Comparison of ENCODE assay signal across 29 cellular contexts in the genomic region with DNA sequence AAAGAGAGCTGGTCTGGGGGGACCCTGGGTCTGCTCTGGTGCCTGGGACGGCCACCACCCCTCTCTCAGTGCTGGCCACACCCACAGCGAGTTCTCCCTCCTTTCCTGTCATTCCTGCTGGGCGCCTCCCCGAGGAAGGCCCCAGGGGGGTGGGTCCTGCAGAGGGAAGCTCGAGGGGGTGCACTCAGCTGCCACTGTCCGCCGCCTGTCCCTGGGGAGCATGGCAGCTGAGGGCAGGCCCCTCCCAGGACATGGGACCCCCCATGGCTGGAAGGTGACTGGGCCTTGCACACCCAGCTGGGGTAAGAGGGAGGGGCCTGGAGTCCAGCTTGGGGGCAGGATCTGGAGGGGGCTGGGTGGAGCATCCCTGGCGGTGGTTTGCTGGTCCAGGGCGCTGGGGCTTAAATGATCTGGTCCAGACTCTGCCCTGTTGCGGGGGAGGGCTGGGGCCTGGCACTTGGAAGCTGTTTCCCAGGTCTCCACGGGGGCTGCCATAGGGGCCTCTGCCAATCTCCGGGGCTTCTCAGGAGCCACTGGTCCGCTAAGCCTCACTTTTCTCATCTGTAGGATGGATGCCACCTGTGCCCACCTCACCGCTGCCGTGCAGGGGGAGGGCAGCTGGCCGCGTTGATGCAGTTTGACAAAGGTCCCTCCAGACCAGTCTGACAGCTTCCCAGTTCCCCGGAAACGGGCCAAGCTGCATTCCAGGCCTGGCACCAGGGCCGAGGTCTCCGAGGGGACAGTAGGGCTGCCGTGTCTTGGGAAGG. TPM values are rescaled to one million over a fixed set of nuclear protein-coding genes. Genes with fewer than 3 reads are reported as not detected.
DNase-seq lines count a peak whose midpoint lies in the region; ATAC-seq, FAIRE-seq and TF ChIP-seq lines count a peak whose summit lies in the region.
"Had no signal": no experiment of that assay in that cellular context is flagged by ENCODE, and none has a peak within 500 bp of the region (broad histone marks: within the 10 kb centered on the region; RNA-seq: fewer than 3 reads in every experiment).

No MANE protein-coding gene starts in this region.

- FAIRE-seq in HepG2 (lab: Jason Lieb, UNC) = no peak
- FAIRE-seq: H1 had no signal

- H3K79me2 ChIP-seq in HepG2 (ENCODE audit: insufficient read depth, low read length) = no peaks in the 10 kb centered on the region
- H3K79me2 ChIP-seq: hepatocyte had no signal

- no peaks in the 10 kb centered on the region for H4K20me1 ChIP-seq in HepG2 (ENCODE audit: insufficient read depth, low read length)

- H3K4me1 ChIP-seq in heart right ventricle (peaks cover 0 to 16% (median 6%) of the 10 kb centered on the region in 9 donors), HepG2 (ENCODE audit: insufficient read depth, low read length) (peaks cover 50% of the 10 kb centered on the region), upper lobe of right lung (peaks cover 4% of the 10 kb centered on the region)

- peak overlapping the region; percentile 95; the same call in 1 of the 2 replicates for H3K4me2 ChIP-seq in HepG2 (ENCODE audit: low read depth, low read length)
- H3K4me2 ChIP-seq: hepatocyte had no signal

- H3K27ac ChIP-seq in heart right ventricle = no peak overlapping the region
- no peak overlapping the region for H3K27ac ChIP-seq in HepG2 (ENCODE audit: extremely low read length, insufficient read depth, low read length)
- no peak overlapping the region for H3K27ac ChIP-seq in upper lobe of right lung
- H3K27ac ChIP-seq: dorsolateral prefrontal cortex, hepatocyte, thoracic aorta had no signal

- H2AFZ ChIP-seq in HepG2 (ENCODE audit: low read length) = no peak overlapping the region
- H2AFZ ChIP-seq: hepatocyte had no signal

- TF ChIP-seq POLR2A in HepG2 (IDR thresholded peaks at IDR 0.05; ENCODE audit: insufficient read depth in 1 of 2, low read depth in 2 of 2, low read length in 2 of 2) = no peak

- DNase-seq in Right ventricle myocardium superior (peak; percentile 30), heart right ventricle (no peak), NCI-H69 (lab: John Stamatoyannopoulos, UW) (peak; percentile 60), HepG2 (ENCODE audit: low spot score) (no peak), upper lobe of right lung (peak; percentile 61), GM10248 (ENCODE audit: extremely low spot score) (no peak), HEK293T (ENCODE audit: extremely low spot score) (no peak)
- no peak for DNase-seq in activated naive CD4-positive, alpha-beta T cell treated with anti-CD3 and anti-CD28 coated beads, Interleukin-2, amount 50 U/mL, for 72 hours (ENCODE audit: low spot score in 2 of 2)
- DNase-seq: ACHN; activated B cell treated with CpG ODN at 0.5 μM for 24 hours; activated CD4-positive, alpha-beta T cell treated with anti-CD3 and anti-CD28 coated beads, Interleukin-2, amount 50 U/mL, for 48 hours; activated naive CD4-positive, alpha-beta T cell; amygdala; CD8-positive, alpha-beta T cell; central memory CD4-positive, alpha-beta T cell; DMS79 treated with DMSO at 0.1 percent for 48 hours; dorsolateral prefrontal cortex; naive thymus-derived CD4-positive, alpha-beta T cell; NCI-H1092 treated with DMSO at 0.1 percent for 48 hours; NCI-H2107; NCI-H524; SHP77 treated with DMSO at 0.1 percent for 48 hours; T-helper 2 cell had no signal

- POLR2A ChIA-PET in HepG2 (lab: Yijun Ruan, JAX) (interaction anchor here (1.0 to 1.6 kb wide), 2 partner anchors 25 to 137 kb away, joined by 3 to 11 read pairs; a partner anchor contains a TSS), GM10248 (lab: Yijun Ruan, JAX) (interaction anchor here (1.3 kb wide), 1 partner anchor 88 kb away, joined by 3 read pairs; no protein-coding TSS in a partner anchor), HEK293T (lab: Yijun Ruan, JAX) (interaction anchor here (0.6 kb wide), 1 partner anchor 67 kb away, joined by 3 read pairs; a partner anchor contains a TSS)

- no peaks in the 10 kb centered on the region for H3K9me3 Mint-ChIP-seq in activated naive CD4-positive, alpha-beta T cell treated with anti-CD3 and anti-CD28 coated beads, Interleukin-2, amount 50 U/mL, for 72 hours
- H3K9me3 Mint-ChIP-seq: activated B cell treated with CpG ODN at 0.5 μM for 24 hours; CD8-positive, alpha-beta T cell; naive thymus-derived CD4-positive, alpha-beta T cell; stimulated activated memory B cell treated with anti-CD40 and anti-IgM and Interleukin-4, amounts not matched to agents 10 μg/mL and 1 μg/mL and 100 μg/mL, for 72 hours had no signal

- TF ChIP-seq RAD21 in HepG2 (CRISPR knock-in tag; IDR thresholded peaks at IDR 0.05) = no peak

- H3K27me3 ChIP-seq in heart right ventricle (peaks cover 0 to 16% (median 0%) of the 10 kb centered on the region in 7 donors), HepG2 (ENCODE audit: control insufficient read depth in 1 of 2, insufficient read depth in 2 of 2, low read length in 2 of 2) (peaks cover 4 to 52% of the 10 kb centered on the region in 2 experiments), upper lobe of right lung (no peaks in the 10 kb centered on the region)
- H3K27me3 ChIP-seq: dorsolateral prefrontal cortex had no signal

- no peak for TF ChIP-seq CTCF in heart right ventricle (IDR thresholded peaks at IDR 0.05)
- 0 out of 2 replicates have a peak, but pooled peaks have one; percentile 4 for TF ChIP-seq CTCF in HepG2 (CRISPR knock-in tag; IDR thresholded peaks at IDR 0.05)
- no peak for TF ChIP-seq CTCF in upper lobe of right lung (IDR thresholded peaks at IDR 0.05)
- no peak for TF ChIP-seq CTCF in GM10248 (IDR thresholded peaks at IDR 0.05; ENCODE audit: control extremely low read depth, extremely low read depth, low read depth, missing control alignments)

- intact Hi-C loops in Right ventricle myocardium superior (cut with DNase I) = loop anchor here (5.0 kb wide), 1 partner anchor 298 kb away; no protein-coding TSS in a partner anchor
- intact Hi-C loops in heart right ventricle (cut with DNase I) = loop anchor here in 8 of 10 donors (2.0 to 10.0 kb wide), 8 partner anchors 73 to 460 kb away; a partner anchor contains a TSS
- intact Hi-C loops in HepG2 (cut with micrococcal nuclease; ENCODE audit: unreplicated experiment) = loop anchor here (5.0 kb wide), 1 partner anchor 128 kb away; a partner anchor contains a TSS
- intact Hi-C loops in upper lobe of right lung (cut with DNase I) = loop anchor here (5.0 to 10.0 kb wide), 2 partner anchors 78 to 300 kb away; no protein-coding TSS in a partner anchor

- TF ChIP-seq EP300 in HepG2 (IDR thresholded peaks at IDR 0.05; ENCODE audit: low read depth in 2 of 2, low read length in 2 of 2) = no peak
- no peak for TF ChIP-seq EP300 in HepG2 (CRISPR knock-in tag; IDR thresholded peaks at IDR 0.05; ENCODE audit: borderline replicate concordance)

- H3K27ac Mint-ChIP-seq in activated naive CD4-positive, alpha-beta T cell treated with anti-CD3 and anti-CD28 coated beads, Interleukin-2, amount 50 U/mL, for 72 hours = no peak overlapping the region
- H3K27ac Mint-ChIP-seq: activated B cell treated with CpG ODN at 0.5 μM for 24 hours; CD8-positive, alpha-beta T cell; naive thymus-derived CD4-positive, alpha-beta T cell had no signal

- ATAC-seq in Right ventricle myocardium superior (ENCODE audit: poor library complexity) = no peak
- no peak for ATAC-seq in heart right ventricle
- 0 out of 3 replicates have a peak, but pooled peaks have one; percentile 4 for ATAC-seq in HepG2
- no peak for ATAC-seq in upper lobe of right lung
- ATAC-seq in activated naive CD4-positive, alpha-beta T cell treated with anti-CD3 and anti-CD28 coated beads, Interleukin-2, amount 50 U/mL, for 72 hours = no peak
- ATAC-seq: CD8-positive, alpha-beta T cell; naive thymus-derived CD4-positive, alpha-beta T cell; stimulated activated memory B cell treated with anti-CD40 and anti-IgM and Interleukin-4, amounts not matched to agents 10 μg/mL and 1 μg/mL and 100 μg/mL, for 72 hours had no signal

- H3K9ac ChIP-seq in HepG2 (ENCODE audit: insufficient read depth, low read depth, low read length) = no peak overlapping the region

- H3K9me3 ChIP-seq in heart right ventricle = no peaks in the 10 kb centered on the region
- no peaks in the 10 kb centered on the region for H3K9me3 ChIP-seq in HepG2 (ENCODE audit: low read length)
- no peaks in the 10 kb centered on the region for H3K9me3 ChIP-seq in upper lobe of right lung
- H3K9me3 ChIP-seq: thoracic aorta had no signal

- BruUV-seq in HepG2 (replicated peaks; lab: Mats Ljungman, UMichigan) = no TSS peak

- in situ Hi-C loops in HepG2 (cut with HindIII; ENCODE audit: extremely low pct_ligation_motif_present, low pct_unique_long_range_greater_than_20kb) = loop anchor here (5.0 kb wide), 3 partner anchors 78 to 298 kb away; a partner anchor contains a TSS

- CTCF ChIA-PET in HepG2 (lab: Yijun Ruan, JAX; ENCODE audit: low intra/inter-chr PET ratio, low total read pairs) (interaction anchor here (1.2 to 2.6 kb wide), 3 partner anchors 78 to 299 kb away, joined by 5 to 39 read pairs (median 13); no protein-coding TSS in a partner anchor), GM10248 (lab: Yijun Ruan, JAX) (interaction anchor here (0.7 to 2.5 kb wide), 4 partner anchors 79 to 341 kb away, joined by 3 to 18 read pairs (median 4); no protein-coding TSS in a partner anchor), HEK293T (lab: Yijun Ruan, JAX) (no interaction called here)

- no peak overlapping the region for H3K4me3 ChIP-seq in heart right ventricle
- H3K4me3 ChIP-seq in HepG2 (replicated peaks in 1 of 3; ENCODE audit: insufficient read depth in 1 of 3, low read depth in 2 of 3, low read length in 3 of 3) = no peak overlapping the region
- H3K4me3 ChIP-seq in upper lobe of right lung = no peak overlapping the region
- H3K4me3 ChIP-seq: dorsolateral prefrontal cortex, hepatocyte, thoracic aorta had no signal

- H3K36me3 Mint-ChIP-seq in activated naive CD4-positive, alpha-beta T cell treated with anti-CD3 and anti-CD28 coated beads, Interleukin-2, amount 50 U/mL, for 72 hours = no peaks in the 10 kb centered on the region
- H3K36me3 Mint-ChIP-seq: CD8-positive, alpha-beta T cell; naive thymus-derived CD4-positive, alpha-beta T cell; stimulated activated memory B cell treated with anti-CD40 and anti-IgM and Interleukin-4, amounts not matched to agents 10 μg/mL and 1 μg/mL and 100 μg/mL, for 72 hours had no signal

- H3K36me3 ChIP-seq in heart right ventricle (no peaks in the 10 kb centered on the region), HepG2 (replicated peaks in 1 of 2; ENCODE audit: control insufficient read depth in 1 of 2, insufficient read depth in 2 of 2, low read length in 2 of 2) (no peaks in the 10 kb centered on the region), upper lobe of right lung (no peaks in the 10 kb centered on the region)
- H3K36me3 ChIP-seq: thoracic aorta had no signal

- 67 to 69% methylated on average over 22 of the region's 22 CpGs for WGBS in heart right ventricle, 2 donors
- 60% methylated on average over 4 of the region's 22 CpGs for WGBS in HepG2 (ENCODE audit: low lambda C conversion rate)

RNA-seq across cellular contexts. Expression of a gene that starts 6.0 kb away (rescaled TPM):
- total RNA-seq in Right ventricle myocardium superior (2.9 TPM), heart right ventricle (1 to 10 TPM; 1.3 to 7.0 (median 2.2) TPM), HepG2 (2016; rRNA removed; fragmentation: Illumina TruSeq; extraction: Trizol) (6.3 and 15.0 TPM in 2 replicates), upper lobe of right lung (11.4 TPM)
- polyA plus RNA-seq in heart right ventricle (1 to 10 TPM; 4.9 to 5.6 TPM), HepG2 (2011; rRNA removed) (4.1 and 9.1 TPM in 2 replicates)
- 1.8 and 2.0 TPM in 2 replicates for total RNA-seq in HepG2 (2016; cell fraction: cytosol; rRNA removed; fragmentation: Illumina TruSeq; extraction: Trizol; ENCODE audit: low read depth)
- total RNA-seq in HepG2 (2016; cell fraction: insoluble cytoplasmic fraction; rRNA removed; fragmentation: Illumina TruSeq; extraction: Trizol) = 5.3 and 14.9 TPM in 2 replicates
- 4.5 and 4.6 TPM in 2 replicates for total RNA-seq in HepG2 (2016; cell fraction: membrane; rRNA removed; fragmentation: Illumina TruSeq; extraction: Trizol)
- 16.5 and 16.8 TPM in 2 replicates for total RNA-seq in HepG2 (2016; cell fraction: nucleus; rRNA removed; fragmentation: Illumina TruSeq; extraction: Trizol)
- 5.0 and 5.7 TPM in 2 replicates for polyA plus RNA-seq in HepG2 (2011; cell fraction: cytosol; rRNA removed)
- 7.2 and 12.6 TPM in 2 replicates for polyA plus RNA-seq in HepG2 (2011; cell fraction: nucleus; rRNA removed)
- 2.1 and 4.5 TPM in 2 replicates for polyA plus RNA-seq in HepG2 (2012)
- 1.7 and 2.0 TPM in 2 replicates for polyA plus RNA-seq in HepG2 (2016; cell fraction: cytosol; fragmentation: Illumina TruSeq; extraction: Trizol; ENCODE audit: low read depth)
- polyA plus RNA-seq in HepG2 (2016; cell fraction: insoluble cytoplasmic fraction; fragmentation: Illumina TruSeq; extraction: Trizol; ENCODE audit: low read depth) = 4.0 and 5.0 TPM in 2 replicates
- 2.7 and 3.1 TPM in 2 replicates for polyA plus RNA-seq in HepG2 (2016; cell fraction: membrane; fragmentation: Illumina TruSeq; extraction: Trizol; ENCODE audit: low read depth)
- 22.0 and 22.4 TPM in 2 replicates for polyA plus RNA-seq in HepG2 (2016; cell fraction: nucleus; fragmentation: Illumina TruSeq; extraction: Trizol; ENCODE audit: insufficient read depth, low read depth)
- 16.3 and 18.5 TPM in 2 replicates for polyA minus RNA-seq in HepG2 (2011; rRNA and poly(A)+ RNA removed; ENCODE audit: low replicate concordance)
- 6.5 and 7.4 TPM in 2 replicates for polyA minus RNA-seq in HepG2 (2011; cell fraction: cytosol; rRNA and poly(A)+ RNA removed)
- polyA minus RNA-seq in HepG2 (2011; cell fraction: nucleus; rRNA and poly(A)+ RNA removed) = 9.1 and 12.8 TPM in 2 replicates
- total RNA-seq in activated naive CD4-positive, alpha-beta T cell treated with anti-CD3 and anti-CD28 coated beads, Interleukin-2, amount 50 U/mL, for 72 hours = 1 to 10 TPM; 1.0 to 1.8 TPM

RNA-seq across cellular contexts. Expression of a gene that starts 25.1 kb away (rescaled TPM):
- total RNA-seq in Right ventricle myocardium superior (12.9 TPM), heart right ventricle (10 to 100 TPM in 9 of 10 donors, 1 to 10 TPM in 1; 8.8 to 12.6 (median 10.8) TPM), HepG2 (2016; rRNA removed; fragmentation: Illumina TruSeq; extraction: Trizol) (8.2 and 13.8 TPM in 2 replicates), upper lobe of right lung (39.8 TPM)
- polyA plus RNA-seq in heart right ventricle (10 to 100 TPM; 10.0 to 17.3 TPM), HepG2 (2011; rRNA removed) (14.6 and 21.3 TPM in 2 replicates)
- 3.2 and 3.9 TPM in 2 replicates for total RNA-seq in HepG2 (2016; cell fraction: cytosol; rRNA removed; fragmentation: Illumina TruSeq; extraction: Trizol; ENCODE audit: low read depth)
- total RNA-seq in HepG2 (2016; cell fraction: insoluble cytoplasmic fraction; rRNA removed; fragmentation: Illumina TruSeq; extraction: Trizol) = 7.9 and 15.6 TPM in 2 replicates
- 10.0 and 11.4 TPM in 2 replicates for total RNA-seq in HepG2 (2016; cell fraction: membrane; rRNA removed; fragmentation: Illumina TruSeq; extraction: Trizol)
- total RNA-seq in HepG2 (2016; cell fraction: nucleus; rRNA removed; fragmentation: Illumina TruSeq; extraction: Trizol) = 12.1 and 14.4 TPM in 2 replicates
- polyA plus RNA-seq in HepG2 (2011; cell fraction: cytosol; rRNA removed) = 13.1 and 15.4 TPM in 2 replicates
- polyA plus RNA-seq in HepG2 (2011; cell fraction: nucleus; rRNA removed) = 33.2 and 35.5 TPM in 2 replicates
- polyA plus RNA-seq in HepG2 (2012) = 12.0 and 17.4 TPM in 2 replicates
- polyA plus RNA-seq in HepG2 (2016; cell fraction: cytosol; fragmentation: Illumina TruSeq; extraction: Trizol; ENCODE audit: low read depth) = 3.2 and 4.4 TPM in 2 replicates
- polyA plus RNA-seq in HepG2 (2016; cell fraction: insoluble cytoplasmic fraction; fragmentation: Illumina TruSeq; extraction: Trizol; ENCODE audit: low read depth) = 8.6 and 9.0 TPM in 2 replicates
- 8.8 and 9.3 TPM in 2 replicates for polyA plus RNA-seq in HepG2 (2016; cell fraction: membrane; fragmentation: Illumina TruSeq; extraction: Trizol; ENCODE audit: low read depth)
- 20.0 and 22.0 TPM in 2 replicates for polyA plus RNA-seq in HepG2 (2016; cell fraction: nucleus; fragmentation: Illumina TruSeq; extraction: Trizol; ENCODE audit: insufficient read depth, low read depth)
- 8.1 and 55.0 TPM in 2 replicates for polyA minus RNA-seq in HepG2 (2011; rRNA and poly(A)+ RNA removed; ENCODE audit: low replicate concordance)
- polyA minus RNA-seq in HepG2 (2011; cell fraction: cytosol; rRNA and poly(A)+ RNA removed) = 7.1 and 8.0 TPM in 2 replicates
- polyA minus RNA-seq in HepG2 (2011; cell fraction: nucleus; rRNA and poly(A)+ RNA removed) = 25.4 and 28.7 TPM in 2 replicates
- 1 to 10 TPM in 1 of 2 donors, under 1 TPM in 1; 0.37 to 2.3 TPM for total RNA-seq in activated naive CD4-positive, alpha-beta T cell treated with anti-CD3 and anti-CD28 coated beads, Interleukin-2, amount 50 U/mL, for 72 hours

RNA-seq across cellular contexts. Expression of a gene that starts 39.9 kb away (rescaled TPM):
- total RNA-seq in Right ventricle myocardium superior (not detected), heart right ventricle (not detected), HepG2 (2016; rRNA removed; fragmentation: Illumina TruSeq; extraction: Trizol) (not detected in 2 replicates), upper lobe of right lung (not detected)
- polyA plus RNA-seq in heart right ventricle (not detected), HepG2 (2011; rRNA removed) (not detected in 2 replicates)
- total RNA-seq in HepG2 (2016; cell fraction: cytosol; rRNA removed; fragmentation: Illumina TruSeq; extraction: Trizol; ENCODE audit: low read depth) = not detected in 2 replicates
- total RNA-seq in HepG2 (2016; cell fraction: insoluble cytoplasmic fraction; rRNA removed; fragmentation: Illumina TruSeq; extraction: Trizol) = not detected in 2 replicates
- total RNA-seq in HepG2 (2016; cell fraction: membrane; rRNA removed; fragmentation: Illumina TruSeq; extraction: Trizol) = not detected in 2 replicates
- total RNA-seq in HepG2 (2016; cell fraction: nucleus; rRNA removed; fragmentation: Illumina TruSeq; extraction: Trizol) = not detected in 2 replicates
- not detected in 2 replicates for polyA plus RNA-seq in HepG2 (2011; cell fraction: cytosol; rRNA removed)
- not detected in 2 replicates for polyA plus RNA-seq in HepG2 (2011; cell fraction: nucleus; rRNA removed)
- not detected in 2 replicates for polyA plus RNA-seq in HepG2 (2012)
- polyA plus RNA-seq in HepG2 (2016; cell fraction: cytosol; fragmentation: Illumina TruSeq; extraction: Trizol; ENCODE audit: low read depth) = not detected in 2 replicates
- polyA plus RNA-seq in HepG2 (2016; cell fraction: insoluble cytoplasmic fraction; fragmentation: Illumina TruSeq; extraction: Trizol; ENCODE audit: low read depth) = not detected in 2 replicates
- not detected in 2 replicates for polyA plus RNA-seq in HepG2 (2016; cell fraction: membrane; fragmentation: Illumina TruSeq; extraction: Trizol; ENCODE audit: low read depth)
- polyA plus RNA-seq in HepG2 (2016; cell fraction: nucleus; fragmentation: Illumina TruSeq; extraction: Trizol; ENCODE audit: insufficient read depth, low read depth) = not detected in 2 replicates
- polyA minus RNA-seq in HepG2 (2011; rRNA and poly(A)+ RNA removed; ENCODE audit: low replicate concordance) = not detected in 2 replicates
- polyA minus RNA-seq in HepG2 (2011; cell fraction: cytosol; rRNA and poly(A)+ RNA removed) = not detected in 2 replicates
- polyA minus RNA-seq in HepG2 (2011; cell fraction: nucleus; rRNA and poly(A)+ RNA removed) = not detected in 2 replicates
- not detected for total RNA-seq in activated naive CD4-positive, alpha-beta T cell treated with anti-CD3 and anti-CD28 coated beads, Interleukin-2, amount 50 U/mL, for 72 hours
- total RNA-seq: activated B cell treated with CpG ODN at 0.5 μM for 24 hours; CD8-positive, alpha-beta T cell; H1; hepatocyte; lung microvascular endothelial cell; naive thymus-derived CD4-positive, alpha-beta T cell; osteocyte; thoracic aorta had no signal
- polyA plus RNA-seq: H1; naive thymus-derived CD4-positive, alpha-beta T cell had no signal

RNA-seq across cellular contexts. Expression of a gene that starts 49.6 kb away (rescaled TPM):
- 8.1 TPM for total RNA-seq in Right ventricle myocardium superior
- 1 to 10 TPM; 2.0 to 9.1 (median 4.3) TPM for total RNA-seq in heart right ventricle
- 1 to 10 TPM; 4.9 to 7.5 TPM for polyA plus RNA-seq in heart right ventricle
- total RNA-seq in HepG2 (2016; rRNA removed; fragmentation: Illumina TruSeq; extraction: Trizol) = 1.0 and 3.8 TPM in 2 replicates
- 0.35 and 0.61 TPM in 2 replicates for total RNA-seq in HepG2 (2016; cell fraction: cytosol; rRNA removed; fragmentation: Illumina TruSeq; extraction: Trizol; ENCODE audit: low read depth)
- 0.86 and 3.7 TPM in 2 replicates for total RNA-seq in HepG2 (2016; cell fraction: insoluble cytoplasmic fraction; rRNA removed; fragmentation: Illumina TruSeq; extraction: Trizol)
- 0.99 and 1.1 TPM in 2 replicates for total RNA-seq in HepG2 (2016; cell fraction: membrane; rRNA removed; fragmentation: Illumina TruSeq; extraction: Trizol)
- 3.9 and 4.8 TPM in 2 replicates for total RNA-seq in HepG2 (2016; cell fraction: nucleus; rRNA removed; fragmentation: Illumina TruSeq; extraction: Trizol)
- polyA plus RNA-seq in HepG2 (2011; rRNA removed) = 1.8 and 1.9 TPM in 2 replicates
- 1.2 and 1.7 TPM in 2 replicates for polyA plus RNA-seq in HepG2 (2011; cell fraction: cytosol; rRNA removed)
- polyA plus RNA-seq in HepG2 (2011; cell fraction: nucleus; rRNA removed) = 4.8 and 6.6 TPM in 2 replicates
- polyA plus RNA-seq in HepG2 (2012) = 0.43 and 1.1 TPM in 2 replicates
- 0.33 and 0.43 TPM in 2 replicates for polyA plus RNA-seq in HepG2 (2016; cell fraction: cytosol; fragmentation: Illumina TruSeq; extraction: Trizol; ENCODE audit: low read depth)
- 0.77 and 1.1 TPM in 2 replicates for polyA plus RNA-seq in HepG2 (2016; cell fraction: insoluble cytoplasmic fraction; fragmentation: Illumina TruSeq; extraction: Trizol; ENCODE audit: low read depth)
- 0.61 and 0.78 TPM in 2 replicates for polyA plus RNA-seq in HepG2 (2016; cell fraction: membrane; fragmentation: Illumina TruSeq; extraction: Trizol; ENCODE audit: low read depth)
- polyA plus RNA-seq in HepG2 (2016; cell fraction: nucleus; fragmentation: Illumina TruSeq; extraction: Trizol; ENCODE audit: insufficient read depth, low read depth) = 6.6 and 7.1 TPM in 2 replicates
- 4.1 TPM in 1 of 2 replicates, not detected in the other for polyA minus RNA-seq in HepG2 (2011; rRNA and poly(A)+ RNA removed; ENCODE audit: low replicate concordance)
- polyA minus RNA-seq in HepG2 (2011; cell fraction: cytosol; rRNA and poly(A)+ RNA removed) = 0.70 and 1.3 TPM in 2 replicates
- 0.87 and 1.2 TPM in 2 replicates for polyA minus RNA-seq in HepG2 (2011; cell fraction: nucleus; rRNA and poly(A)+ RNA removed)
- 17.4 TPM for total RNA-seq in upper lobe of right lung
- 1 to 10 TPM in 1 of 2 donors, under 1 TPM in 1; 0.11 to 1.2 TPM for total RNA-seq in activated naive CD4-positive, alpha-beta T cell treated with anti-CD3 and anti-CD28 coated beads, Interleukin-2, amount 50 U/mL, for 72 hours
- total RNA-seq: activated B cell treated with CpG ODN at 0.5 μM for 24 hours had no signal

Comparison
In these comparisons a context has a peak if more than half of its experiments do, and no peak if none do; other contexts are left out.
1. DNase-seq: peak in Right ventricle myocardium superior (single experiment), NCI-H69 (single experiment) and upper lobe of right lung (single experiment); none in heart right ventricle (0 of 2), HepG2 (single experiment), activated naive CD4-positive, alpha-beta T cell treated with anti-CD3 and anti-CD28 coated beads, Interleukin-2, amount 50 U/mL, for 72 hours (0 of 2), GM10248 (single experiment) and HEK293T (single experiment).